Comparison of ENCODE assay signal across 8 cellular contexts in genomic region chr2:184597571-184597980, GRCh38. TPM values are rescaled to one million over a fixed set of nuclear protein-coding genes. Genes with fewer than 3 reads are reported as not detected.
A peak's percentile ranks its signal among the peaks of the same experiment; 100 is the strongest.
DNase-seq lines count a peak whose midpoint lies in the region; ATAC-seq and TF ChIP-seq lines count a peak whose summit lies in the region.

No MANE protein-coding gene starts in this region.

- peaks cover 15% of the 10 kb centered on the region for H3K4me1 Mint-ChIP-seq in CD8-positive, alpha-beta T cell (ENCODE audit: low read depth)

- no peak overlapping the region for H3K27ac ChIP-seq in CD8-positive, alpha-beta T cell (ENCODE audit: low read depth, low read length)
- peak overlapping the region in 1 of 4 donors; percentile 74 for H3K27ac ChIP-seq in body of pancreas

- H3K4me3 ChIP-seq in CD8-positive, alpha-beta T cell (ENCODE audit: low read depth, low read length), result no peak overlapping the region
- H3K4me3 ChIP-seq in body of pancreas, result peak overlapping the region in 1 of 2 donors; percentile 43

- POLR2A ChIA-PET in CD8-positive, alpha-beta T cell (lab: Charles Lee), result no interaction called here

- peaks cover 10% of the 10 kb centered on the region for H3K4me1 ChIP-seq in CD8-positive, alpha-beta T cell (ENCODE audit: insufficient read depth, low read length)
- peaks cover 19% of the 10 kb centered on the region for H3K4me1 ChIP-seq in body of pancreas

- H3K27me3 Mint-ChIP-seq in CD8-positive, alpha-beta T cell (ENCODE audit: low read depth), result peaks cover 40% of the 10 kb centered on the region

- no peak for DNase-seq in CD8-positive, alpha-beta T cell
- DNase-seq in NCI-H774 (lab: John Stamatoyannopoulos, UW), result peak; percentile 10
- peak in 3 of 4 donors; percentile 13 to 38 (median 21) for DNase-seq in body of pancreas
- peak; percentile 44 for DNase-seq in iPS DF 4.7 (ENCODE audit: extremely low read depth, low spot score)
- peak; percentile 83 for DNase-seq in retina
- DNase-seq in NCI-H510A treated with DMSO at 0.1 percent for 48 hours (lab: John Stamatoyannopoulos, UW), result no peak
- DNase-seq in foreskin melanocyte, result no peak

- no peaks in the 10 kb centered on the region for H3K36me3 ChIP-seq in CD8-positive, alpha-beta T cell (ENCODE audit: insufficient read depth, low read length)
- H3K36me3 ChIP-seq in body of pancreas (replicated peaks in 1 of 2; ENCODE audit: insufficient read depth in 1 of 2, low read depth in 2 of 2), result no peaks in the 10 kb centered on the region

- CTCF ChIA-PET in CD8-positive, alpha-beta T cell (lab: Charles Lee), result no interaction called here

- ATAC-seq in CD8-positive, alpha-beta T cell, result no peak
- ATAC-seq in GM21619 (IDR thresholded peaks at IDR 0.05; ENCODE audit: unreplicated experiment) (peak; percentile 26), body of pancreas (peak; percentile 52)

- H3K9me3 Mint-ChIP-seq in CD8-positive, alpha-beta T cell, result peaks cover 4% of the 10 kb centered on the region

- no peaks in the 10 kb centered on the region for H3K9me3 ChIP-seq in CD8-positive, alpha-beta T cell (ENCODE audit: low read length)
- no peaks in the 10 kb centered on the region for H3K9me3 ChIP-seq in body of pancreas

- H3K4me3 Mint-ChIP-seq in CD8-positive, alpha-beta T cell, result peak overlapping the region; percentile 42

- TF ChIP-seq POLR2A in body of pancreas (IDR thresholded peaks at IDR 0.05), result peak in 1 of 3 donors; percentile 36

- intact Hi-C loops in CD8-positive, alpha-beta T cell (cut with DNase I, micrococcal nuclease), result no loop called here
- intact Hi-C loops in body of pancreas (cut with DNase I), result no loop called here

- peaks cover 12% of the 10 kb centered on the region for H3K27me3 ChIP-seq in CD8-positive, alpha-beta T cell (ENCODE audit: insufficient read depth, low read length)
- H3K27me3 ChIP-seq in body of pancreas, result no peaks in the 10 kb centered on the region

- H3K36me3 Mint-ChIP-seq in CD8-positive, alpha-beta T cell, result no peaks in the 10 kb centered on the region

- TF ChIP-seq CTCF in CD8-positive, alpha-beta T cell (IDR thresholded peaks at IDR 0.05), result no peak
- no peak for TF ChIP-seq CTCF in body of pancreas (IDR thresholded peaks at IDR 0.05)

- H3K27ac Mint-ChIP-seq in CD8-positive, alpha-beta T cell, result no peak overlapping the region

- 1 to 2% methylated on average over 14 of the region's 14 CpGs for WGBS in body of pancreas, 2 donors

RNA-seq across cellular contexts. Expression of gene ZNF804A, which starts 0.8 kb away (rescaled TPM):
- not detected for total RNA-seq in CD8-positive, alpha-beta T cell
- total RNA-seq in body of pancreas, result not detected

Comparison
In these comparisons a context has a peak if more than half of its experiments do, and no peak if none do; other contexts are left out.
1. DNase-seq: peak in NCI-H774 (single experiment), body of pancreas (3 of 4), iPS DF 4.7 (single experiment) and retina (single experiment); none in CD8-positive, alpha-beta T cell (0 of 7), NCI-H510A treated with DMSO at 0.1 percent for 48 hours (single experiment) and foreskin melanocyte (single experiment).